8 cellular contexts compared by ENCODE assay signal in the genomic region with DNA sequence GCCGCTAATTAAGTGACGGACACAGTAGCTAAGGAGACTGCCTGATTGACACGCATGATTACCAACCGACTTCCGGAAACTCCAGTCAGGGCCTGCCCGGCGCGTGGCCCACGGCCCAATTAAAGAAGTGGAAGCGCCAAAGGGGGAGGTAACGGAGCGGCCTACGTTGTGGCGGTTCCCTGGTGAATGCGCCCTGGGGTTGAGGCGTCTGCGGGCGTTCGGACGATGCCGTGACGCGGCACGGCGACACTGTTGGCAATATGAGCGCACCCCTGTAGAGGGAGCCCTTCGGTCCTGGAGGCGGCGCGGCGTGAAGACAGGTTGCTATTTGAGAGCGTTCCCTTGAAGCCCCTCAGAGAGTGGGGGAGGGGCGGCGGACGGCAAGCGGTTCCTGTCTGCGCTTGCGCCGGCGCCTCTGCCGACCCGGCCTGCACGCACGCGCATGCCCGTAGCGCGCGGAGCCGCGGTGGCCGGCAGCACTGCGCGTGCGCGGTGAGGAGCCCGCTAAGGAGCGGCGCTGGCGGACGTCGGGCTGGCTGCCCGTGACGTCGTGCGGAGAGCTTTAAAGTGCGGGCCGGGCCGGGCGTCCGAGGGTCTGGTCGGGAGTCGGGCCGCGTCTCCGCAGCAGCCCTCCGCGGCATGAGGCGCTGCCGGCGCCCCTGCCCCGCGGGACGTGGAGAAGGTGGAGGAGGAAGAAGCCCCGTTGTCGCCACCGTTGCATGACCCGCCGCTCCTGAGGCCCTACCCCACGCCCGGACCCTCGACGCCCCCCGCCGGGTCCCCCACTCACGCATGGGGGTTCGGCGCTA. TPM values are rescaled to one million over a fixed set of nuclear protein-coding genes. Genes with fewer than 3 reads are reported as not detected.
A peak's percentile ranks its signal among the peaks of the same experiment; 100 is the strongest.
DNase-seq lines count a peak whose midpoint lies in the region; ATAC-seq and TF ChIP-seq lines count a peak whose summit lies in the region.

A gene (plus strand): TSS at position 495 of the 809 bp plus-strand sequence. CDS start 416 bp downstream, outside the sequence.

- no peak for TF ChIP-seq CTCF in lower lobe of right lung (IDR thresholded peaks at IDR 0.05)

- DNase-seq in COLO829 (ENCODE audit: low spot score), result peak; percentile 99
- peak; percentile 97 for DNase-seq in HS-5 (ENCODE audit: low read depth)
- DNase-seq in NK-92 (lab: John Stamatoyannopoulos, UW; ENCODE audit: unreplicated experiment), result peak; percentile 97
- peak; percentile 95 to 96 for DNase-seq in activated CD8-positive, alpha-beta memory T cell treated with anti-CD3 and anti-CD28 coated beads for 1 hour (ENCODE audit: extremely low read depth in 1 of 2, low read depth in 1 of 2)
- DNase-seq in effector CD4-positive, alpha-beta T cell, result peak; percentile 97
- peak; percentile 98 for DNase-seq in lower lobe of right lung
- DNase-seq in stimulated activated CD4-positive, alpha-beta T cell treated with anti-CD3 and anti-CD28 coated beads, TNF-alpha, amount 100 ng/mL, for 24 hours (ENCODE audit: low read depth in 3 of 3), result peak; percentile 91 to 95 (median 94)

- intact Hi-C loops in lower lobe of right lung (cut with DNase I), result no loop called here

- peak within 1 kb of the TSS; percentile 82 for H3K4me3 ChIP-seq in lower lobe of right lung

- H3K9me3 ChIP-seq in lower lobe of right lung, result no peaks in the 10 kb centered on the region

- H3K27me3 ChIP-seq in lower lobe of right lung (ENCODE audit: low read depth), result no peaks in the 10 kb centered on the region

- H3K27ac ChIP-seq in lower lobe of right lung, result peak within 1 kb of the TSS; percentile 95

- peaks cover 16% of the 10 kb centered on the region for H3K36me3 ChIP-seq in lower lobe of right lung

- peak; percentile 65 for ATAC-seq in GM19468 (IDR thresholded peaks at IDR 0.05; ENCODE audit: extremely low read depth, unreplicated experiment)
- peak; percentile 95 to 96 for ATAC-seq in lower lobe of right lung

- H3K4me1 ChIP-seq in lower lobe of right lung, result peaks cover 46% of the 10 kb centered on the region

RNA-seq across cellular contexts. Expression of the gene that starts here (rescaled TPM):
- total RNA-seq in lower lobe of right lung, result 100 TPM

Comparison
In these comparisons a context has a peak if more than half of its experiments do, and no peak if none do; other contexts are left out.
1. Peak in every context shown above with its lines: DNase-seq, ATAC-seq, H3K4me3 ChIP-seq and H3K27ac ChIP-seq.